ENCODE assay signal across 11 cellular contexts in the genomic region with DNA sequence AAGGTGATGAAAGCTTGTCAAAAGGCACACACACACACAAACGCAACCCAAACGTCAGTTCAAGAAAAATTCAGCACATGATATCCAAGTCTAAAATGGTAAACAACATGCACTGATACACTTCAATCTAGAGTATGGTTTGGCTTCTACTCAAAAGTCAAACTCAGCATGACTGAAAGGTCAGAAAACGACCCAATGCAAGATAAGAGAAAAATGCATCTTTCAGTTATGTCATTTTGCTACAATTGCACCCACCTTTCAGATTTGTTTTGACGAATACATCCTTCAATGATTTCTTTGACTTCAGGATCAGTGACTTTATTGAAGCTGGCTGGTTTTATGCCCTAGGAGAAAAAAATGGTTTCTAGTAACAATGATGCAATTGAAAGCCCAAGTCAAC. TPM values are rescaled to one million over a fixed set of nuclear protein-coding genes. Genes with fewer than 3 reads are reported as not detected.
"Had no signal": no experiment of that assay in that cellular context is flagged by ENCODE, and none has a peak within 500 bp of the region (broad histone marks: within the 10 kb centered on the region; RNA-seq: fewer than 3 reads in every experiment).

No MANE protein-coding gene starts in this region.

- H3K9ac ChIP-seq: GM23248 had no signal

- H3K4me1 ChIP-seq: HAP-1 had no signal

- H3K4me3 Mint-ChIP-seq: HFFc6 had no signal

- H3K36me3 ChIP-seq: HAP-1 had no signal

- H3K9me3 Mint-ChIP-seq: HFFc6 had no signal

- DNase-seq: GM23248, GOT3, H7, HFFc6, IMR-90, KG1 had no signal

- H3K27ac ChIP-seq: GM23248 had no signal

- H3K9me3 ChIP-seq: HAP-1 had no signal

- FAIRE-seq: HTR-8/SVneo, K562 had no signal

- H3K4me3 ChIP-seq: GM23248, HAP-1, K562 had no signal

- ATAC-seq: HCT116, K562 had no signal

RNA-seq across cellular contexts. Expression of gene WNK3, which starts 56.3 kb away (rescaled TPM):
- total RNA-seq: HFFc6, HT-29 had no signal
